11 cellular contexts compared by ENCODE assay signal in the genomic region with DNA sequence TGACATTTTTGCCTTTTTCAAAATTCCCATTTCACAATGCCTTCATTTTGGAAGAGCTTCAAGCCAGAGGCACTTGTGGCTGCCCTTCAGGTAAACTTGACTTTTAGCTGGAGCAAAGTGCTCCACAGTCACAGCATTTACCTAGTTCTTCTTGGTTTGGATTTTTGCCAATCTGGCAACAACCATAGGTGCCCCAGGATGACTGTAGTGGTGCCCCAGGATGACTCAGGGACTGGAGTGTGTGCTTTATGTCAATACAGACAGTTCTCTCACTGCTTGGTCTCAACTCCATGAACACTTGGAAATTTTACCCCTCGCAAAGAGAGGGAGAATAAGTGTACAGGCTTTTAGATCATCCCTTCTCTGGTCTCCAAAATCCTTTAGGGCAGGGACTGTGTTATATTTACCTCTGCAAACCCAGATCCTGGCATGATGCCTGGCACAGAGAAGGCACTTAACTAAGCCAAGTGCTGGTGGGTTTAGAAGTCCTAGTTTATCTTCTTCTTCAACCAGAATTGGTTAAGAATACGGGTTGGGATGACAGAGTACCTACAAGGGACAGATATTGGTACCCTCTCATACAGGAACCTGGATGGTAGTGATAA. TPM values are rescaled to one million over a fixed set of nuclear protein-coding genes. Genes with fewer than 3 reads are reported as not detected.
A peak's percentile ranks its signal among the peaks of the same experiment; 100 is the strongest.
DNase-seq lines count a peak whose midpoint lies in the region; ATAC-seq and TF ChIP-seq lines count a peak whose summit lies in the region.
"Had no signal": no experiment of that assay in that cellular context is flagged by ENCODE, and none has a peak within 500 bp of the region (broad histone marks: within the 10 kb centered on the region; RNA-seq: fewer than 3 reads in every experiment).

No MANE protein-coding gene starts in this region.

- H3K9me3 ChIP-seq in PC-3 (ENCODE audit: low read length) (no peaks in the 10 kb centered on the region), upper lobe of left lung (no peaks in the 10 kb centered on the region)

- H3K9me3 Mint-ChIP-seq in activated naive CD8-positive, alpha-beta T cell treated with anti-CD3 and anti-CD28 coated beads, Interleukin-2, amount 50 U/mL, for 24 hours: no peaks in the 10 kb centered on the region
- no peaks in the 10 kb centered on the region for H3K9me3 Mint-ChIP-seq in activated naive CD8-positive, alpha-beta T cell treated with anti-CD3 and anti-CD28 coated beads for 36 hours
- H3K9me3 Mint-ChIP-seq in activated T-cell treated with anti-CD3 and anti-CD28 coated beads, Interleukin-2, amount 50 U/mL, for 24 hours: no peaks in the 10 kb centered on the region
- H3K9me3 Mint-ChIP-seq: stimulated activated naive CD8-positive, alpha-beta T cell treated with anti-CD3 and anti-CD28 coated beads, Interleukin-15, Interleukin-2, amounts not matched to agents 100 ng/mL and 50 ng/mL, for 24 hours had no signal

- TF ChIP-seq EP300 in upper lobe of left lung (IDR thresholded peaks at IDR 0.05): peak in 1 of 4 donors; percentile 77

- H3K4me3 ChIP-seq in PC-3 (ENCODE audit: low read length) (no peak overlapping the region), upper lobe of left lung (no peak overlapping the region)
- H3K4me3 ChIP-seq: K562 had no signal

- 49 to 65% methylated on average over 2 of the region's 2 CpGs for WGBS in upper lobe of left lung, 2 donors

- H3K27me3 ChIP-seq in PC-3 (ENCODE audit: low read length): no peaks in the 10 kb centered on the region
- no peaks in the 10 kb centered on the region for H3K27me3 ChIP-seq in upper lobe of left lung

- no peaks in the 10 kb centered on the region for H4K20me1 ChIP-seq in PC-3 (ENCODE audit: low read length)

- peaks cover 80% of the 10 kb centered on the region for H3K4me1 ChIP-seq in PC-3 (ENCODE audit: insufficient read depth, low read length)
- H3K4me1 ChIP-seq in upper lobe of left lung: peaks cover 0 to 21% (median 2%) of the 10 kb centered on the region in 4 donors

- no peaks in the 10 kb centered on the region for H3K36me3 Mint-ChIP-seq in activated naive CD8-positive, alpha-beta T cell treated with anti-CD3 and anti-CD28 coated beads, Interleukin-2, amount 50 U/mL, for 24 hours (ENCODE audit: low read depth)
- no peaks in the 10 kb centered on the region for H3K36me3 Mint-ChIP-seq in activated naive CD8-positive, alpha-beta T cell treated with anti-CD3 and anti-CD28 coated beads for 36 hours
- H3K36me3 Mint-ChIP-seq in activated T-cell treated with anti-CD3 and anti-CD28 coated beads, Interleukin-2, amount 50 U/mL, for 24 hours (ENCODE audit: low read depth): no peaks in the 10 kb centered on the region

- H3K27ac ChIP-seq in PC-3 (ENCODE audit: low read length) (peak overlapping the region; percentile 66), upper lobe of left lung (no peak overlapping the region)

- POLR2A ChIA-PET in PC-3 (lab: Charles Lee; ENCODE audit: unreplicated experiment): interaction anchor here (0.8 kb wide), 1 partner anchor 15 kb away, joined by 3 read pairs; the partner anchor contains the start of gene PTPN4

- H3F3A ChIP-seq in PC-3 (ENCODE audit: low read length, unreplicated experiment): peaks cover 6% of the 10 kb centered on the region

- H3K4me2 ChIP-seq in PC-3 (ENCODE audit: low read length): peak overlapping the region; percentile 66

- no peak overlapping the region for H3K27ac Mint-ChIP-seq in activated naive CD8-positive, alpha-beta T cell treated with anti-CD3 and anti-CD28 coated beads, Interleukin-2, amount 50 U/mL, for 24 hours
- H3K27ac Mint-ChIP-seq in activated naive CD8-positive, alpha-beta T cell treated with anti-CD3 and anti-CD28 coated beads for 36 hours: no peak overlapping the region
- H3K27ac Mint-ChIP-seq in activated T-cell treated with anti-CD3 and anti-CD28 coated beads, Interleukin-2, amount 50 U/mL, for 24 hours: no peak overlapping the region
- H3K27ac Mint-ChIP-seq: activated CD8-positive, alpha-beta T cell treated with anti-CD3 and anti-CD28 coated beads, Interleukin-2, amount 10 ng/mL, durations not matched to agents 7 days and 5 days; stimulated activated naive CD8-positive, alpha-beta T cell treated with anti-CD3 and anti-CD28 coated beads, Interleukin-15, Interleukin-2, amounts not matched to agents 100 ng/mL and 50 ng/mL, for 24 hours had no signal

- H3K79me2 ChIP-seq in PC-3 (ENCODE audit: low read length): no peaks in the 10 kb centered on the region

- no peaks in the 10 kb centered on the region for H3K9me2 ChIP-seq in PC-3 (replicated peaks; ENCODE audit: low read length)

- H2AFZ ChIP-seq in PC-3 (ENCODE audit: low read length): no peak overlapping the region

- H3K4me3 Mint-ChIP-seq in activated naive CD8-positive, alpha-beta T cell treated with anti-CD3 and anti-CD28 coated beads, Interleukin-2, amount 50 U/mL, for 24 hours: no peak overlapping the region
- no peak overlapping the region for H3K4me3 Mint-ChIP-seq in activated naive CD8-positive, alpha-beta T cell treated with anti-CD3 and anti-CD28 coated beads for 36 hours
- no peak overlapping the region for H3K4me3 Mint-ChIP-seq in activated T-cell treated with anti-CD3 and anti-CD28 coated beads, Interleukin-2, amount 50 U/mL, for 24 hours
- H3K4me3 Mint-ChIP-seq: activated CD8-positive, alpha-beta T cell treated with anti-CD3 and anti-CD28 coated beads, Interleukin-2, amount 10 ng/mL, durations not matched to agents 7 days and 5 days; stimulated activated naive CD8-positive, alpha-beta T cell treated with anti-CD3 and anti-CD28 coated beads, Interleukin-15, Interleukin-2, amounts not matched to agents 100 ng/mL and 50 ng/mL, for 24 hours had no signal

- CTCF ChIA-PET in PC-3 (lab: Charles Lee): no interaction called here

- peaks cover 3% of the 10 kb centered on the region for H3K27me3 Mint-ChIP-seq in activated naive CD8-positive, alpha-beta T cell treated with anti-CD3 and anti-CD28 coated beads, Interleukin-2, amount 50 U/mL, for 24 hours
- no peaks in the 10 kb centered on the region for H3K27me3 Mint-ChIP-seq in activated naive CD8-positive, alpha-beta T cell treated with anti-CD3 and anti-CD28 coated beads for 36 hours
- peaks cover 10% of the 10 kb centered on the region for H3K27me3 Mint-ChIP-seq in activated T-cell treated with anti-CD3 and anti-CD28 coated beads, Interleukin-2, amount 50 U/mL, for 24 hours

- TF ChIP-seq POLR2A in upper lobe of left lung (IDR thresholded peaks at IDR 0.05): no peak

- H3K9ac ChIP-seq in PC-3 (ENCODE audit: low read length): no peak overlapping the region

- no peak for TF ChIP-seq CTCF in PC-3 (conservative IDR thresholded peaks at IDR 0.05; ENCODE audit: low read depth, low read length)
- TF ChIP-seq CTCF in upper lobe of left lung (IDR thresholded peaks at IDR 0.05): no peak

- no peaks in the 10 kb centered on the region for H3K36me3 ChIP-seq in PC-3 (ENCODE audit: low read depth, low read length)
- no peaks in the 10 kb centered on the region for H3K36me3 ChIP-seq in upper lobe of left lung

- intact Hi-C loops in PC-3 (cut with micrococcal nuclease): loop anchor here (1.0 to 2.0 kb wide), 2 partner anchors 15 to 42 kb away; partner anchors contain the start of gene PTPN4

- no peak for DNase-seq in activated naive CD8-positive, alpha-beta T cell treated with anti-CD3 and anti-CD28 coated beads, Interleukin-2, amount 50 U/mL, for 24 hours
- DNase-seq in activated naive CD8-positive, alpha-beta T cell treated with anti-CD3 and anti-CD28 coated beads for 36 hours: no peak
- DNase-seq in PC-3 (peak; percentile 97), glomerular visceral epithelial cell (ENCODE audit: extremely low spot score) (peak; percentile 78), upper lobe of left lung (peak in 1 of 2 donors; percentile 77), NCI-H1417 treated with DMSO at 0.1 percent for 48 hours (lab: John Stamatoyannopoulos, UW) (no peak)
- DNase-seq in activated T-cell treated with anti-CD3 and anti-CD28 coated beads, Interleukin-2, amount 50 U/mL, for 24 hours: no peak
- DNase-seq: activated CD8-positive, alpha-beta T cell treated with anti-CD3 and anti-CD28 coated beads, Interleukin-2, amount 10 ng/mL, durations not matched to agents 7 days and 5 days had no signal

- H3K4me1 Mint-ChIP-seq in activated naive CD8-positive, alpha-beta T cell treated with anti-CD3 and anti-CD28 coated beads, Interleukin-2, amount 50 U/mL, for 24 hours: no peaks in the 10 kb centered on the region
- H3K4me1 Mint-ChIP-seq in activated naive CD8-positive, alpha-beta T cell treated with anti-CD3 and anti-CD28 coated beads for 36 hours: no peaks in the 10 kb centered on the region
- H3K4me1 Mint-ChIP-seq in activated T-cell treated with anti-CD3 and anti-CD28 coated beads, Interleukin-2, amount 50 U/mL, for 24 hours (ENCODE audit: low read depth): peaks cover 3% of the 10 kb centered on the region

- BruUV-seq in PC-3 (replicated peaks; lab: Mats Ljungman, UMichigan): no TSS peak

- ATAC-seq in activated naive CD8-positive, alpha-beta T cell treated with anti-CD3 and anti-CD28 coated beads, Interleukin-2, amount 50 U/mL, for 24 hours: peak; percentile 57
- peak; percentile 75 for ATAC-seq in PC-3
- peak; percentile 36 to 86 for ATAC-seq in upper lobe of left lung (ENCODE audit: low FRiP score in 2 of 2)
- no peak for ATAC-seq in HG03108 (IDR thresholded peaks at IDR 0.05; ENCODE audit: unreplicated experiment)
- ATAC-seq: activated CD8-positive, alpha-beta T cell treated with anti-CD3 and anti-CD28 coated beads, Interleukin-2, amount 10 ng/mL, durations not matched to agents 7 days and 5 days; K562 had no signal

RNA-seq across cellular contexts. Expression of gene PTPN4, which starts 15.3 kb away (rescaled TPM):
- 10 to 100 TPM; 32.9 to 34.7 TPM for total RNA-seq in activated naive CD8-positive, alpha-beta T cell treated with anti-CD3 and anti-CD28 coated beads for 36 hours
- 41.2 and 44.5 TPM in 2 replicates for total RNA-seq in PC-3 (2014; rRNA removed)
- total RNA-seq in upper lobe of left lung: 100 to 1,000 TPM in 1 of 6 donors, 10 to 100 TPM in 5; 15.3 to 112 (median 35.9) TPM

Comparison
In these comparisons a context has a peak if more than half of its experiments do, and no peak if none do; other contexts are left out.
1. DNase-seq: peak in PC-3 (single experiment) and glomerular visceral epithelial cell (single experiment); none in activated naive CD8-positive, alpha-beta T cell treated with anti-CD3 and anti-CD28 coated beads, Interleukin-2, amount 50 U/mL, for 24 hours (single experiment), activated naive CD8-positive, alpha-beta T cell treated with anti-CD3 and anti-CD28 coated beads for 36 hours (single experiment), NCI-H1417 treated with DMSO at 0.1 percent for 48 hours (single experiment) and activated T-cell treated with anti-CD3 and anti-CD28 coated beads, Interleukin-2, amount 50 U/mL, for 24 hours (single experiment).